Comparison of ENCODE assay signal across 17 cellular contexts in genomic region chr14:106493962-106494823, GRCh38.
DNase-seq lines count a peak whose midpoint lies in the region; ATAC-seq, FAIRE-seq and TF ChIP-seq lines count a peak whose summit lies in the region.
"Had no signal": no experiment of that assay in that cellular context is flagged by ENCODE, and none has a peak within 500 bp of the region (broad histone marks: within the 10 kb centered on the region; RNA-seq: fewer than 3 reads in every experiment).

No MANE protein-coding gene starts in this region.

- ATAC-seq in activated CD4-positive, alpha-beta T cell treated with anti-CD3 and anti-CD28 coated beads for 36 hours = no peak
- ATAC-seq in GM12878 = peak; percentile 73
- peak; percentile 43 for ATAC-seq in stimulated activated memory B cell treated with anti-CD40 and anti-IgM and Interleukin-4, amounts not matched to agents 10 μg/mL and 1 μg/mL and 100 μg/mL, for 72 hours

- H3K79me2 ChIP-seq in GM12878 (ENCODE audit: control insufficient read depth, insufficient read depth, low read length) = no peaks in the 10 kb centered on the region

- H3K4me3 Mint-ChIP-seq in activated CD4-positive, alpha-beta T cell treated with anti-CD3 and anti-CD28 coated beads for 36 hours = peak overlapping the region; percentile 19
- H3K4me3 Mint-ChIP-seq in stimulated activated memory B cell treated with anti-CD40 and anti-IgM and Interleukin-4, amounts not matched to agents 10 μg/mL and 1 μg/mL and 100 μg/mL, for 72 hours = peak overlapping the region; percentile 79
- no peak overlapping the region for H3K4me3 Mint-ChIP-seq in mesothelial cell of epicardium
- H3K4me3 Mint-ChIP-seq: H9, nephron progenitor cell had no signal

- in situ Hi-C loops in GM12878 (cut with MboI) = no loop called here

- intact Hi-C loops in activated CD4-positive, alpha-beta T cell treated with anti-CD3 and anti-CD28 coated beads for 36 hours (cut with DNase I, micrococcal nuclease) = no loop called here
- intact Hi-C loops in GM12878 (cut with micrococcal nuclease; ENCODE audit: unreplicated experiment) = no loop called here

- TF ChIP-seq POLR2A in GM12878 (IDR thresholded peaks at IDR 0.05; ENCODE audit: low read depth, low read length) = no peak

- H3K36me3 Mint-ChIP-seq in activated CD4-positive, alpha-beta T cell treated with anti-CD3 and anti-CD28 coated beads for 36 hours (ENCODE audit: low read depth) = no peaks in the 10 kb centered on the region
- no peaks in the 10 kb centered on the region for H3K36me3 Mint-ChIP-seq in stimulated activated memory B cell treated with anti-CD40 and anti-IgM and Interleukin-4, amounts not matched to agents 10 μg/mL and 1 μg/mL and 100 μg/mL, for 72 hours
- H3K36me3 Mint-ChIP-seq in mesothelial cell of epicardium = peaks cover 3% of the 10 kb centered on the region

- 2% methylated on average over 3 of the region's 3 CpGs for WGBS in GM12878 (ENCODE audit: insufficient coverage, insufficient replicate concordance, low lambda C conversion rate, missing lambda C conversion rate)

- H3K27me3 ChIP-seq in GM12878 (replicated peaks in 1 of 2; ENCODE audit: control insufficient read depth in 2 of 2, insufficient read depth in 2 of 2, low read length in 1 of 2) = peaks cover 0 to 4% of the 10 kb centered on the region in 2 experiments; a peak in 1 of 4 replicates
- H3K27me3 ChIP-seq: upper lobe of left lung had no signal

- BruUV-seq in GM12878 (replicated peaks; lab: Mats Ljungman, UMichigan) = no TSS peak

- TF ChIP-seq CTCF in GM12878 (IDR thresholded peaks at IDR 0.05 in 2 of 3, conservative IDR thresholded peaks at IDR 0.05 in 1 of 3; ENCODE audit: control insufficient read depth in 2 of 3, extremely low read depth in 1 of 3, insufficient read depth in 1 of 3, low read depth in 3 of 3, low read length in 3 of 3) (no peak), mesothelial cell of epicardium (IDR thresholded peaks at IDR 0.05; ENCODE audit: unreplicated experiment) (no peak)

- no peak for TF ChIP-seq RAD21 in GM12878 (IDR thresholded peaks at IDR 0.05; ENCODE audit: insufficient read depth, low read depth, low read length)

- DNase-seq in activated CD4-positive, alpha-beta T cell treated with anti-CD3 and anti-CD28 coated beads for 36 hours = no peak
- no peak for DNase-seq in activated CD4-positive, alpha-beta T cell treated with anti-CD3 and anti-CD28 coated beads for 48 hours
- peak; percentile 5 for DNase-seq in NAMALWA (ENCODE audit: low spot score)
- DNase-seq in GM12878 (ENCODE audit: low read depth, low spot score) = no peak
- no peak for DNase-seq in NCI-H2107 treated with DMSO at 0.1 percent for 48 hours (lab: John Stamatoyannopoulos, UW; ENCODE audit: unreplicated experiment)
- no peak for DNase-seq in substantia nigra (lab: John Stamatoyannopoulos, UW)
- no peak for DNase-seq in mesothelial cell of epicardium (ENCODE audit: low spot score in 2 of 2, unreplicated experiment in 2 of 2)
- DNase-seq: H9, left ventricle myocardium inferior, NCI-H1092, nephron progenitor cell, retina, upper lobe of left lung, WERI-Rb-1 had no signal

- CTCF ChIA-PET in activated CD4-positive, alpha-beta T cell treated with anti-CD3 and anti-CD28 coated beads for 36 hours (lab: Charles Lee) = interaction anchor here (0.8 to 1.9 kb wide), 9 partner anchors 9 to 77 kb away, joined by 3 to 10 read pairs (median 3); no protein-coding TSS in a partner anchor
- CTCF ChIA-PET in GM12878 (lab: Yijun Ruan, JAX) = interaction anchor here (0.6 to 8.3 kb wide), 12 partner anchors 8 to 79 kb away, joined by 3 to 43 read pairs (median 4); no protein-coding TSS in a partner anchor

- no peak for FAIRE-seq in GM12878 (lab: Jason Lieb, UNC)
- FAIRE-seq: A204.1, D721Med had no signal

- H3K4me3 ChIP-seq in GM12878 = no peak overlapping the region
- H3K4me3 ChIP-seq: left ventricle myocardium inferior had no signal

- POLR2A ChIA-PET in activated CD4-positive, alpha-beta T cell treated with anti-CD3 and anti-CD28 coated beads for 36 hours (lab: Charles Lee) = no interaction called here
- POLR2A ChIA-PET in GM12878 (lab: Charles Lee) = no interaction called here

- H3K27ac ChIP-seq in GM12878 (ENCODE audit: control insufficient read depth, insufficient read depth) (no peak overlapping the region), substantia nigra (ENCODE audit: low read depth, low read length, poor library complexity, severe bottlenecking) (no peak overlapping the region)
- H3K27ac ChIP-seq: left ventricle myocardium inferior, upper lobe of left lung, WERI-Rb-1 had no signal

- SMC1A ChIA-PET in GM12878 (lab: Charles Lee; ENCODE audit: uncharacterized antibody, unreplicated experiment) = interaction anchor here (1.0 to 1.6 kb wide), 3 partner anchors 13 to 57 kb away, joined by 3 to 7 read pairs (median 4); no protein-coding TSS in a partner anchor

- H3K27me3 Mint-ChIP-seq in activated CD4-positive, alpha-beta T cell treated with anti-CD3 and anti-CD28 coated beads for 36 hours = no peaks in the 10 kb centered on the region
- H3K27me3 Mint-ChIP-seq in stimulated activated memory B cell treated with anti-CD40 and anti-IgM and Interleukin-4, amounts not matched to agents 10 μg/mL and 1 μg/mL and 100 μg/mL, for 72 hours = no peaks in the 10 kb centered on the region
- no peaks in the 10 kb centered on the region for H3K27me3 Mint-ChIP-seq in mesothelial cell of epicardium (ENCODE audit: low read depth)

- peaks cover 18% of the 10 kb centered on the region for H3K4me1 Mint-ChIP-seq in activated CD4-positive, alpha-beta T cell treated with anti-CD3 and anti-CD28 coated beads for 36 hours
- peaks cover 16% of the 10 kb centered on the region for H3K4me1 Mint-ChIP-seq in stimulated activated memory B cell treated with anti-CD40 and anti-IgM and Interleukin-4, amounts not matched to agents 10 μg/mL and 1 μg/mL and 100 μg/mL, for 72 hours
- H3K4me1 Mint-ChIP-seq in mesothelial cell of epicardium = no peaks in the 10 kb centered on the region
- H3K4me1 Mint-ChIP-seq: H9, nephron progenitor cell had no signal

- no peak overlapping the region for H3K9ac ChIP-seq in GM12878 (ENCODE audit: control insufficient read depth, insufficient read depth, low read length)

- TF ChIP-seq EP300 in GM12878 (IDR thresholded peaks at IDR 0.05; ENCODE audit: borderline replicate concordance in 1 of 2, control insufficient read depth in 1 of 2, low read depth in 2 of 2, low read length in 2 of 2) = no peak

- no peaks in the 10 kb centered on the region for H4K20me1 ChIP-seq in GM12878 (ENCODE audit: control insufficient read depth, insufficient read depth)

- H2AFZ ChIP-seq in GM12878 (ENCODE audit: control insufficient read depth, low read depth, low read length) = no peak overlapping the region

- RAD21 ChIA-PET in GM12878 (lab: Charles Lee; ENCODE audit: unreplicated experiment) = interaction anchor here (1.1 to 3.6 kb wide), 4 partner anchors 10 to 57 kb away, joined by 3 to 11 read pairs (median 4); no protein-coding TSS in a partner anchor

- peak overlapping the region; percentile 8 for H3K27ac Mint-ChIP-seq in activated CD4-positive, alpha-beta T cell treated with anti-CD3 and anti-CD28 coated beads for 36 hours
- peak overlapping the region; percentile 75 for H3K27ac Mint-ChIP-seq in stimulated activated memory B cell treated with anti-CD40 and anti-IgM and Interleukin-4, amounts not matched to agents 10 μg/mL and 1 μg/mL and 100 μg/mL, for 72 hours
- H3K27ac Mint-ChIP-seq in mesothelial cell of epicardium = no peak overlapping the region
- H3K27ac Mint-ChIP-seq: H9, nephron progenitor cell had no signal

- no peaks in the 10 kb centered on the region for H3K4me1 ChIP-seq in GM12878 (ENCODE audit: control insufficient read depth, insufficient read depth, low read length)
- H3K4me1 ChIP-seq: left ventricle myocardium inferior, upper lobe of left lung had no signal

- H3K9me3 ChIP-seq in GM12878 (replicated peaks; ENCODE audit: control insufficient read depth, insufficient read depth, low read length) = no peaks in the 10 kb centered on the region
- H3K9me3 ChIP-seq: upper lobe of left lung had no signal

- H3K9me3 Mint-ChIP-seq in activated CD4-positive, alpha-beta T cell treated with anti-CD3 and anti-CD28 coated beads for 36 hours (ENCODE audit: low read depth) = peaks cover 2% of the 10 kb centered on the region
- peaks cover 2% of the 10 kb centered on the region for H3K9me3 Mint-ChIP-seq in stimulated activated memory B cell treated with anti-CD40 and anti-IgM and Interleukin-4, amounts not matched to agents 10 μg/mL and 1 μg/mL and 100 μg/mL, for 72 hours
- peaks cover 76% of the 10 kb centered on the region for H3K9me3 Mint-ChIP-seq in mesothelial cell of epicardium

- no peak overlapping the region for H3K4me2 ChIP-seq in GM12878 (ENCODE audit: control insufficient read depth, insufficient read depth)

- H3K36me3 ChIP-seq in GM12878 (ENCODE audit: control insufficient read depth in 2 of 2, insufficient read depth in 2 of 2, low read length in 1 of 2) = no peaks in the 10 kb centered on the region
- H3K36me3 ChIP-seq: left ventricle myocardium inferior, upper lobe of left lung, WERI-Rb-1 had no signal

TF ChIP-seq in GM12878, 131 proteins besides CTCF, POLR2A, EP300 and RAD21:
- TF ChIP-seq MYC (IDR thresholded peaks at IDR 0.05; ENCODE audit: insufficient read depth, insufficient read length, insufficient replicate concordance, low read length, severe bottlenecking) (no peak), GABPA (IDR thresholded peaks at IDR 0.05; ENCODE audit: low read depth) (no peak), FOXK2 (IDR thresholded peaks at IDR 0.05) (no peak), RBBP5 (conservative IDR thresholded peaks at IDR 0.05) (no peak), SREBF1 (IDR thresholded peaks at IDR 0.05; ENCODE audit: low read length) (no peak), NRF1 (conservative IDR thresholded peaks at IDR 0.05; ENCODE audit: low read depth, low read length) (no peak)
- TF ChIP-seq, protein P1, sequence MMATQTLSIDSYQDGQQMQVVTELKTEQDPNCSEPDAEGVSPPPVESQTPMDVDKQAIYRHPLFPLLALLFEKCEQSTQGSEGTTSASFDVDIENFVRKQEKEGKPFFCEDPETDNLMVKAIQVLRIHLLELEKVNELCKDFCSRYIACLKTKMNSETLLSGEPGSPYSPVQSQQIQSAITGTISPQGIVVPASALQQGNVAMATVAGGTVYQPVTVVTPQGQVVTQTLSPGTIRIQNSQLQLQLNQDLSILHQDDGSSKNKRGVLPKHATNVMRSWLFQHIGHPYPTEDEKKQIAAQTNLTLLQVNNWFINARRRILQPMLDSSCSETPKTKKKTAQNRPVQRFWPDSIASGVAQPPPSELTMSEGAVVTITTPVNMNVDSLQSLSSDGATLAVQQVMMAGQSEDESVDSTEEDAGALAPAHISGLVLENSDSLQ (IDR thresholded peaks at IDR 0.05) = peak; percentile 92
